1 cellular context compared by ENCODE assay signal in genomic region chr20:32559753-32560380, GRCh38.
TF ChIP-seq lines count a peak whose summit lies in the region.

No MANE protein-coding gene starts in this region.

TF ChIP-seq in HepG2, 621 proteins besides CTCF, POLR2A, EP300 and RAD21 (continued from another document):
- TF ChIP-seq ZBTB33 (CRISPR knock-in tag; IDR thresholded peaks at IDR 0.05) (peak; percentile 98), ZNF598 (CRISPR knock-in tag; IDR thresholded peaks at IDR 0.05; ENCODE audit: borderline replicate concordance) (no peak), CREB1 (IDR thresholded peaks at IDR 0.05) (no peak), CREB1 (CRISPR knock-in tag; IDR thresholded peaks at IDR 0.05) (no peak), ATF7 (IDR thresholded peaks at IDR 0.05) (no peak), ATF7 (CRISPR knock-in tag; IDR thresholded peaks at IDR 0.05) (peak; percentile 9; the same call in 1 of the 2 replicates), PITX1 (CRISPR knock-in tag; IDR thresholded peaks at IDR 0.05) (peak; percentile 34; the same call in 1 of the 2 replicates), HNRNPL (IDR thresholded peaks at IDR 0.05; ENCODE audit: low read depth, low read length) (peak; percentile 94), ZNF33A (CRISPR knock-in tag; IDR thresholded peaks at IDR 0.05; ENCODE audit: borderline replicate concordance) (no peak), ZFP41 (CRISPR knock-in tag; IDR thresholded peaks at IDR 0.05; ENCODE audit: borderline replicate concordance) (0 out of 2 replicates have a peak, but pooled peaks have one; percentile 6), TRIM22 (IDR thresholded peaks at IDR 0.05) (no peak), ZNF841 (CRISPR knock-in tag; IDR thresholded peaks at IDR 0.05; ENCODE audit: borderline replicate concordance) (no peak), ZNF10 (CRISPR knock-in tag; IDR thresholded peaks at IDR 0.05; ENCODE audit: borderline replicate concordance, low read depth) (no peak), SP2 (CRISPR knock-in tag; IDR thresholded peaks at IDR 0.05) (peak; percentile 40; the same call in 1 of the 2 replicates), ZNF274 (CRISPR knock-in tag; IDR thresholded peaks at IDR 0.05) (0 out of 2 replicates have a peak, but pooled peaks have one; percentile 53), SRSF1 (optimal IDR thresholded peaks at IDR 0.05; ENCODE audit: low read depth, low read length) (peak; percentile 70), HDAC6 (IDR thresholded peaks at IDR 0.05; ENCODE audit: low read depth, low read length) (no peak), GABPB1 (CRISPR knock-in tag; IDR thresholded peaks at IDR 0.05) (peak; percentile 37; the same call in 1 of the 2 replicates), ZNF607 (CRISPR knock-in tag; IDR thresholded peaks at IDR 0.05; ENCODE audit: borderline replicate concordance) (peak; percentile 29; the same call in 1 of the 2 replicates), ZNF124 (CRISPR knock-in tag; IDR thresholded peaks at IDR 0.05) (no peak)
